In genomic region chr2:50135841-50136240, GRCh38 we compare ENCODE assay signal across 21 cellular contexts.
DNase-seq lines count a peak whose midpoint lies in the region; ATAC-seq lines count a peak whose summit lies in the region.
"Had no signal": no experiment of that assay in that cellular context is flagged by ENCODE, and none has a peak within 500 bp of the region (broad histone marks: within the 10 kb centered on the region; RNA-seq: fewer than 3 reads in every experiment).

No MANE protein-coding gene starts in this region.

- DNase-seq in globus pallidus (ENCODE audit: low spot score) (peak; percentile 17), pons (ENCODE audit: low spot score) (peak; percentile 52), HK-2 (ENCODE audit: unreplicated experiment) (no peak), NCI-H510A (lab: John Stamatoyannopoulos, UW) (no peak)
- DNase-seq: 8988T; ACHN; BE2C; C1 segment of cervical spinal cord; CD4-positive, alpha-beta memory T cell; CD4-positive, CD25-positive, alpha-beta regulatory T cell; CD8-positive, alpha-beta memory T cell; COR-L47; DMS 273 treated with DMSO at 0.1 percent for 48 hours; DMS153; DMS53; DMS79; DND-41; EL; GDM1 had no signal

- ATAC-seq in GM19023 (IDR thresholded peaks at IDR 0.05; ENCODE audit: unreplicated experiment): no peak
- ATAC-seq: GM12878 had no signal

Comparison
In these comparisons a context has a peak if more than half of its experiments do, and no peak if none do; other contexts are left out.
1. DNase-seq: peak in globus pallidus (single experiment) and pons (single experiment); none in HK-2 (single experiment) and NCI-H510A (single experiment).